18 cellular contexts compared by ENCODE assay signal in genomic region chr1:154582885-154583284, GRCh38. TPM values are rescaled to one million over a fixed set of nuclear protein-coding genes. Genes with fewer than 3 reads are reported as not detected.
DNase-seq lines count a peak whose midpoint lies in the region; ATAC-seq, FAIRE-seq and TF ChIP-seq lines count a peak whose summit lies in the region.
"Had no signal": no experiment of that assay in that cellular context is flagged by ENCODE, and none has a peak within 500 bp of the region (broad histone marks: within the 10 kb centered on the region; RNA-seq: fewer than 3 reads in every experiment).

No MANE protein-coding gene starts in this region.

- TF ChIP-seq CTCF in IMR-90 (conservative IDR thresholded peaks at IDR 0.05; ENCODE audit: low read depth, low read length) = no peak
- TF ChIP-seq CTCF in K562 (IDR thresholded peaks at IDR 0.05 in 2 of 3, conservative IDR thresholded peaks at IDR 0.05 in 1 of 3; ENCODE audit: insufficient read depth in 2 of 3, low read depth in 1 of 3, low read length in 3 of 3) = no peak
- no peak for TF ChIP-seq CTCF in prostate gland (IDR thresholded peaks at IDR 0.05)

- no peak overlapping the region for H2BK15ac ChIP-seq in IMR-90 (ENCODE audit: low read depth, low read length)

- no peak overlapping the region for H3K23ac ChIP-seq in IMR-90 (ENCODE audit: low read depth, low read length)

- no peaks in the 10 kb centered on the region for H3K27me3 ChIP-seq in IMR-90 (ENCODE audit: control insufficient read depth, insufficient read depth, low read length)
- no peaks in the 10 kb centered on the region for H3K27me3 ChIP-seq in K562 (ENCODE audit: control insufficient read depth in 2 of 2, insufficient read depth in 2 of 2, low read length in 2 of 2)
- no peaks in the 10 kb centered on the region for H3K27me3 ChIP-seq in rectal smooth muscle tissue (ENCODE audit: control insufficient read depth, insufficient read depth, low read length)
- no peaks in the 10 kb centered on the region for H3K27me3 ChIP-seq in prostate gland (replicated peaks; ENCODE audit: insufficient read depth)

- no peak overlapping the region for H3K4ac ChIP-seq in IMR-90 (ENCODE audit: low read depth, low read length)

- no peak overlapping the region for H4K5ac ChIP-seq in IMR-90 (ENCODE audit: low read depth, low read length)

- ATAC-seq in IMR-90 (ENCODE audit: low read depth) = no peak
- ATAC-seq in K562 = no peak
- ATAC-seq in HG03175 (IDR thresholded peaks at IDR 0.05; ENCODE audit: unreplicated experiment) = no peak
- ATAC-seq: CD8-positive, alpha-beta T cell had no signal

- H3K4me1 ChIP-seq in IMR-90 (ENCODE audit: control insufficient read depth, insufficient read depth, low read length) (peaks cover 3% of the 10 kb centered on the region), K562 (replicated peaks in 1 of 2; ENCODE audit: control insufficient read depth in 2 of 2, insufficient read depth in 2 of 2, low read length in 2 of 2) (no peaks in the 10 kb centered on the region), rectal smooth muscle tissue (ENCODE audit: control insufficient read depth, insufficient read depth, low read length) (peaks cover 10% of the 10 kb centered on the region), prostate gland (replicated peaks) (no peaks in the 10 kb centered on the region)

- no peak overlapping the region for H3K4me3 ChIP-seq in IMR-90 (ENCODE audit: insufficient read depth, low read depth, low read length)
- H3K4me3 ChIP-seq in K562 = no peak overlapping the region
- H3K4me3 ChIP-seq in rectal smooth muscle tissue (ENCODE audit: low read length) = no peak overlapping the region
- H3K4me3 ChIP-seq in prostate gland = no peak overlapping the region

- no peak overlapping the region for H3K27ac ChIP-seq in IMR-90 (ENCODE audit: insufficient read depth, low read length)
- no peak overlapping the region for H3K27ac ChIP-seq in K562 (ENCODE audit: extremely low read depth, low read depth, low read length)
- peak overlapping the region; percentile 34 for H3K27ac ChIP-seq in rectal smooth muscle tissue (ENCODE audit: low read depth, low read length)
- H3K27ac ChIP-seq in prostate gland = no peak overlapping the region

- FAIRE-seq in GM12891 (lab: Jason Lieb, UNC) = no peak
- FAIRE-seq in K562 (lab: Jason Lieb, UNC) = no peak
- FAIRE-seq: D721Med had no signal

- no peaks in the 10 kb centered on the region for H3K79me2 ChIP-seq in K562 (ENCODE audit: control insufficient read depth, insufficient read depth, low read length)

- peaks cover 86% of the 10 kb centered on the region for H3K36me3 ChIP-seq in IMR-90 (ENCODE audit: control insufficient read depth, insufficient read depth, low read length)
- peaks cover 81% of the 10 kb centered on the region for H3K36me3 ChIP-seq in K562 (ENCODE audit: control insufficient read depth, insufficient read depth, low read length)
- peaks cover 69% of the 10 kb centered on the region for H3K36me3 ChIP-seq in rectal smooth muscle tissue (ENCODE audit: control insufficient read depth, insufficient read depth, low read length)
- peaks cover 16 to 55% of the 10 kb centered on the region in 2 donors for H3K36me3 ChIP-seq in prostate gland

- H4K91ac ChIP-seq in IMR-90 (ENCODE audit: insufficient read depth, low read depth, low read length) = no peak overlapping the region

- H3K9me3 ChIP-seq in IMR-90 (ENCODE audit: control insufficient read depth, insufficient read depth, low read length) (no peaks in the 10 kb centered on the region), K562 (replicated peaks; ENCODE audit: control insufficient read depth, insufficient read depth, low read depth, low read length) (no peaks in the 10 kb centered on the region), prostate gland (no peaks in the 10 kb centered on the region)

- no peak overlapping the region for H2BK5ac ChIP-seq in IMR-90 (ENCODE audit: low read depth, low read length, poor library complexity, severe bottlenecking)

- no peak overlapping the region for H3K14ac ChIP-seq in IMR-90 (replicated peaks; ENCODE audit: low read depth, low read length)

- no peak overlapping the region for H3K18ac ChIP-seq in IMR-90 (ENCODE audit: low read depth, low read length)

- DNase-seq in GM12891 (ENCODE audit: insufficient read length, low spot score) (no peak), IMR-90 (no peak), K562 (ENCODE audit: extremely low read depth in 1 of 4, low spot score in 3 of 4) (no peak), NCI-H1436 (lab: John Stamatoyannopoulos, UW) (no peak), prostate gland (ENCODE audit: low spot score) (no peak)
- no peak for DNase-seq in activated effector memory CD4-positive, alpha-beta T cell treated with anti-CD3 and anti-CD28 coated beads, Interleukin-2, amount 50 U/mL, for 16 hours
- DNase-seq: CD8-positive, alpha-beta T cell; COR-L47; DMS153; DND-41; GDM1; GOT3; H9 had no signal

- H3K9ac ChIP-seq in IMR-90 (ENCODE audit: low read depth, low read length) = no peak overlapping the region
- no peak overlapping the region for H3K9ac ChIP-seq in K562 (ENCODE audit: insufficient read depth in 1 of 2, low read depth in 2 of 2, low read length in 2 of 2)
- no peak overlapping the region for H3K9ac ChIP-seq in rectal smooth muscle tissue (ENCODE audit: low read length)

- dilution Hi-C loops in IMR-90 (cut with HindIII; ENCODE audit: low sequenced_read_pairs, unreplicated experiment) = no loop called here

- 0 out of 2 replicates have a peak, but pooled peaks have one; percentile 11 for TF ChIP-seq POLR2A in GM12891 (IDR thresholded peaks at IDR 0.05; ENCODE audit: low read depth, low read length)
- TF ChIP-seq POLR2A in IMR-90 (IDR thresholded peaks at IDR 0.05; ENCODE audit: low read depth, low read length) = no peak
- TF ChIP-seq POLR2A in K562 (conservative IDR thresholded peaks at IDR 0.05) = no peak
- no peak for TF ChIP-seq POLR2A in prostate gland (IDR thresholded peaks at IDR 0.05)

- H4K8ac ChIP-seq in IMR-90 (ENCODE audit: low read depth in 2 of 2, low read length in 2 of 2) = no peak overlapping the region

- no peak for TF ChIP-seq EP300 in K562 (IDR thresholded peaks at IDR 0.05; ENCODE audit: low read length)

- H3K4me2 ChIP-seq in IMR-90 (ENCODE audit: low read depth, low read length) (no peak overlapping the region), K562 (ENCODE audit: insufficient read depth, low read length) (no peak overlapping the region)

- intact Hi-C loops in IMR-90 (cut with micrococcal nuclease) = no loop called here
- intact Hi-C loops in K562 (cut with micrococcal nuclease) = no loop called here
- intact Hi-C loops in prostate gland (cut with DNase I) = no loop called here

- no peak overlapping the region for H2BK20ac ChIP-seq in IMR-90 (ENCODE audit: low read depth, low read length)

- peaks cover 11% of the 10 kb centered on the region for H3K9me1 ChIP-seq in IMR-90 (ENCODE audit: insufficient read depth, low read length)
- H3K9me1 ChIP-seq in K562 (ENCODE audit: control insufficient read depth, insufficient read depth, low read length) = peaks cover 6% of the 10 kb centered on the region

- no TSS peak for BruUV-seq in IMR-90 (replicated peaks; lab: Mats Ljungman, UMichigan)
- no TSS peak for BruUV-seq in K562 (replicated peaks; lab: Mats Ljungman, UMichigan)

- H2AFZ ChIP-seq in IMR-90 (replicated peaks; ENCODE audit: low read length, poor library complexity) = no peak overlapping the region
- H2AFZ ChIP-seq in K562 (ENCODE audit: low read depth, low read length) = no peak overlapping the region

- H3K56ac ChIP-seq in IMR-90 (ENCODE audit: extremely low read depth, insufficient read depth, low read length) = no peak overlapping the region

- no peak overlapping the region for H2BK120ac ChIP-seq in IMR-90 (ENCODE audit: low read depth, low read length)

- H4K20me1 ChIP-seq in IMR-90 (ENCODE audit: insufficient read depth, low read length) (peaks cover 30% of the 10 kb centered on the region; the same call in 1 of the 2 replicates), K562 (replicated peaks; ENCODE audit: control insufficient read depth, insufficient read depth, low read length) (peaks cover 3% of the 10 kb centered on the region; the same call in 1 of the 2 replicates)

- H2AK5ac ChIP-seq in IMR-90 (ENCODE audit: low read depth, low read length) = no peak overlapping the region

- WGBS in IMR-90 (ENCODE audit: extremely low coverage in 2 of 2, insufficient read length in 1 of 2), 2 experiments = 100% methylated on average over 1 of the region's 6 CpGs; no CpG with 5 or more reads in 1 of the 2 experiments
- 86% methylated on average over 6 of the region's 6 CpGs for WGBS in K562 (ENCODE audit: insufficient coverage, low coverage, missing lambda C conversion rate)
- WGBS in prostate gland = 80% methylated on average over 6 of the region's 6 CpGs

- no peak overlapping the region for H2AK9ac ChIP-seq in IMR-90 (replicated peaks; ENCODE audit: low read depth, low read length, poor library complexity)

- peaks cover 5 to 38% of the 10 kb centered on the region in 2 experiments; a peak in 3 of 4 replicates for H3K79me1 ChIP-seq in IMR-90 (ENCODE audit: low read depth in 1 of 2, low read length in 2 of 2)

- POLR2A ChIA-PET in IMR-90 (lab: Charles Lee; ENCODE audit: unreplicated experiment) = interaction anchor here (0.6 kb wide), 1 partner anchor 23 kb away, joined by 3 read pairs; no protein-coding TSS in a partner anchor
- POLR2A ChIA-PET in K562 (lab: Yijun Ruan, JAX) = no interaction called here

- CTCF ChIA-PET in IMR-90 (lab: Yijun Ruan, JAX) = no interaction called here
- CTCF ChIA-PET in K562 (lab: Yijun Ruan, JAX; ENCODE audit: low intra/inter-chr PET ratio) = no interaction called here

- TF ChIP-seq RAD21 in IMR-90 (IDR thresholded peaks at IDR 0.05; ENCODE audit: low read length) (no peak), K562 (CRISPR knock-in tag; conservative IDR thresholded peaks at IDR 0.05 in 1 of 2, IDR thresholded peaks at IDR 0.05 in 1 of 2) (no peak)

- in situ Hi-C loops in IMR-90 (cut with MboI; ENCODE audit: low sequenced_read_pairs) = no loop called here
- in situ Hi-C loops in K562 (cut with MboI) = no loop called here

RNA-seq across cellular contexts. Expression of gene CHRNB2, which starts 15.3 kb away (rescaled TPM):
- 0.05 TPM for polyA plus RNA-seq in GM12891 (2012; ENCODE audit: low read depth, missing spikeins)
- total RNA-seq in IMR-90 (2012; rRNA removed) = under 0.01 TPM in 1 of 2 replicates, not detected in the other
- polyA plus RNA-seq in IMR-90 (2012; rRNA removed) = 0.03 and 0.09 TPM in 2 replicates
- polyA plus RNA-seq in IMR-90 (2012; cell fraction: cytosol; rRNA removed) = 0.05 TPM in 1 of 2 replicates, not detected in the other
- polyA plus RNA-seq in IMR-90 (2012; cell fraction: nucleus; rRNA removed; ENCODE audit: low replicate concordance) = 0.03 and 0.11 TPM in 2 replicates
- not detected in 2 replicates for total RNA-seq in K562 (2011; cell fraction: chromatin; rRNA removed; ENCODE audit: low replicate concordance)
- not detected in 2 replicates for total RNA-seq in K562 (2011; cell fraction: nucleolus; rRNA removed)
- total RNA-seq in K562 (2011; cell fraction: nucleoplasm; rRNA removed) = not detected in 2 replicates
- not detected in 2 replicates for total RNA-seq in K562 (2014; rRNA removed)
- total RNA-seq in K562 (2014; rRNA removed; fragmentation: Illumina TruSeq; extraction: Trizol) = not detected in 2 replicates
- total RNA-seq in K562 (2015; rRNA removed; fragmentation: Illumina TruSeq; extraction: Trizol) = not detected in 2 replicates
- not detected in 2 replicates for total RNA-seq in K562 (2021)
- not detected in 2 replicates for polyA plus RNA-seq in K562 (2011; rRNA removed)
- polyA plus RNA-seq in K562 (2011; cell fraction: cytosol; rRNA removed) = not detected in 2 replicates
- not detected in 2 replicates for polyA plus RNA-seq in K562 (2011; cell fraction: nucleus; rRNA removed)
- 0.03 and 0.07 TPM in 2 replicates for polyA plus RNA-seq in K562 (2012)
- polyA plus RNA-seq in K562 (2014; fragmentation: Illumina TruSeq; extraction: Trizol) = not detected in 2 replicates
- under 1 TPM in 1 of 2 experiments, not detected in 1; 0.01 TPM for polyA plus RNA-seq in K562 (2014; fragmentation: Nextera tagmentation; extraction: Ambion mirVana)
- not detected in 2 replicates for polyA plus RNA-seq in K562 (2014; rRNA removed)
- not detected in 2 replicates for polyA minus RNA-seq in K562 (2011; rRNA and poly(A)+ RNA removed)
- polyA minus RNA-seq in K562 (2011; cell fraction: cytosol; rRNA and poly(A)+ RNA removed) = not detected in 2 replicates
- polyA minus RNA-seq in K562 (2011; cell fraction: nucleus; rRNA and poly(A)+ RNA removed) = 0.11 TPM in 1 of 2 replicates, not detected in the other
- total RNA-seq in prostate gland = under 1 TPM; 0.05 to 0.74 TPM
- total RNA-seq: CD8-positive, alpha-beta T cell; HT-29 had no signal
- polyA plus RNA-seq: CD14-positive monocyte had no signal

RNA-seq across cellular contexts. Expression of gene UBE2Q1, which starts 24.4 kb away (rescaled TPM):
- 49.0 TPM for polyA plus RNA-seq in GM12891 (2012; ENCODE audit: low read depth, missing spikeins)
- total RNA-seq in IMR-90 (2012; rRNA removed) (24.7 and 25.3 TPM in 2 replicates), K562 (2014; rRNA removed) (21.6 and 25.2 TPM in 2 replicates), K562 (2014; rRNA removed; fragmentation: Illumina TruSeq; extraction: Trizol) (28.5 and 32.1 TPM in 2 replicates), K562 (2015; rRNA removed; fragmentation: Illumina TruSeq; extraction: Trizol) (31.6 and 33.2 TPM in 2 replicates), K562 (2021) (58.8 and 62.4 TPM in 2 replicates), prostate gland (10 to 100 TPM; 24.7 to 43.7 TPM)
- polyA plus RNA-seq in IMR-90 (2012; rRNA removed) (20.6 and 21.3 TPM in 2 replicates), K562 (2011; rRNA removed) (14.2 and 17.7 TPM in 2 replicates), K562 (2014; fragmentation: Illumina TruSeq; extraction: Trizol) (39.0 and 48.3 TPM in 2 replicates), K562 (2014; fragmentation: Nextera tagmentation; extraction: Ambion mirVana) (10 to 100 TPM in 1 of 2 experiments, 1 to 10 TPM in 1; 8.0 to 10.6 TPM), K562 (2014; rRNA removed) (17.9 and 27.6 TPM in 2 replicates)
- 5.2 and 5.9 TPM in 2 replicates for polyA plus RNA-seq in IMR-90 (2012; cell fraction: cytosol; rRNA removed)
- polyA plus RNA-seq in IMR-90 (2012; cell fraction: nucleus; rRNA removed; ENCODE audit: low replicate concordance) = 17.5 and 18.6 TPM in 2 replicates
- 32.4 and 54.0 TPM in 2 replicates for total RNA-seq in K562 (2011; cell fraction: chromatin; rRNA removed; ENCODE audit: low replicate concordance)
- total RNA-seq in K562 (2011; cell fraction: nucleolus; rRNA removed) = 26.2 and 28.7 TPM in 2 replicates
- total RNA-seq in K562 (2011; cell fraction: nucleoplasm; rRNA removed) = 24.3 and 36.3 TPM in 2 replicates
- 5.4 and 7.9 TPM in 2 replicates for polyA plus RNA-seq in K562 (2011; cell fraction: cytosol; rRNA removed)
- 33.8 and 37.6 TPM in 2 replicates for polyA plus RNA-seq in K562 (2011; cell fraction: nucleus; rRNA removed)
- polyA plus RNA-seq in K562 (2012) = 43.5 and 51.3 TPM in 2 replicates
- 8.3 and 8.9 TPM in 2 replicates for polyA minus RNA-seq in K562 (2011; rRNA and poly(A)+ RNA removed)
- 12.8 and 15.7 TPM in 2 replicates for polyA minus RNA-seq in K562 (2011; cell fraction: cytosol; rRNA and poly(A)+ RNA removed)
- 12.1 and 22.4 TPM in 2 replicates for polyA minus RNA-seq in K562 (2011; cell fraction: nucleus; rRNA and poly(A)+ RNA removed)

RNA-seq across cellular contexts. Expression of gene ADAR, which starts 25.1 kb away (rescaled TPM):
- 99.8 TPM for polyA plus RNA-seq in GM12891 (2012; ENCODE audit: low read depth, missing spikeins)
- total RNA-seq in IMR-90 (2012; rRNA removed) = 101 and 131 TPM in 2 replicates
- polyA plus RNA-seq in IMR-90 (2012; rRNA removed) = 70.9 and 72.2 TPM in 2 replicates
- 28.3 and 36.9 TPM in 2 replicates for polyA plus RNA-seq in IMR-90 (2012; cell fraction: cytosol; rRNA removed)
- polyA plus RNA-seq in IMR-90 (2012; cell fraction: nucleus; rRNA removed; ENCODE audit: low replicate concordance) = 83.2 and 150 TPM in 2 replicates
- 167 and 223 TPM in 2 replicates for total RNA-seq in K562 (2011; cell fraction: chromatin; rRNA removed; ENCODE audit: low replicate concordance)
- 128 and 132 TPM in 2 replicates for total RNA-seq in K562 (2011; cell fraction: nucleolus; rRNA removed)
- 127 and 128 TPM in 2 replicates for total RNA-seq in K562 (2011; cell fraction: nucleoplasm; rRNA removed)
- total RNA-seq in K562 (2014; rRNA removed) = 48.0 and 53.6 TPM in 2 replicates
- 60.2 and 63.6 TPM in 2 replicates for total RNA-seq in K562 (2014; rRNA removed; fragmentation: Illumina TruSeq; extraction: Trizol)
- 66.2 and 68.0 TPM in 2 replicates for total RNA-seq in K562 (2015; rRNA removed; fragmentation: Illumina TruSeq; extraction: Trizol)
- 94.2 and 96.9 TPM in 2 replicates for total RNA-seq in K562 (2021)
- polyA plus RNA-seq in K562 (2011; rRNA removed) = 117 and 123 TPM in 2 replicates
- 62.0 and 83.9 TPM in 2 replicates for polyA plus RNA-seq in K562 (2011; cell fraction: cytosol; rRNA removed)
- polyA plus RNA-seq in K562 (2011; cell fraction: nucleus; rRNA removed) = 176 and 229 TPM in 2 replicates
- polyA plus RNA-seq in K562 (2012) = 45.6 and 52.9 TPM in 2 replicates
- polyA plus RNA-seq in K562 (2014; fragmentation: Illumina TruSeq; extraction: Trizol) = 67.0 and 75.9 TPM in 2 replicates
- 10 to 100 TPM; 30.1 to 41.2 TPM for polyA plus RNA-seq in K562 (2014; fragmentation: Nextera tagmentation; extraction: Ambion mirVana)
- polyA plus RNA-seq in K562 (2014; rRNA removed) = 46.3 and 51.3 TPM in 2 replicates
- 157 and 202 TPM in 2 replicates for polyA minus RNA-seq in K562 (2011; rRNA and poly(A)+ RNA removed)
- polyA minus RNA-seq in K562 (2011; cell fraction: cytosol; rRNA and poly(A)+ RNA removed) = 61.0 and 68.0 TPM in 2 replicates
- 58.7 and 108 TPM in 2 replicates for polyA minus RNA-seq in K562 (2011; cell fraction: nucleus; rRNA and poly(A)+ RNA removed)
- 100 to 1,000 TPM in 1 of 2 donors, 10 to 100 TPM in 1; 98.1 to 181 TPM for total RNA-seq in prostate gland
